8 cellular contexts compared by ENCODE assay signal in genomic region chr12:14256139-14256538, GRCh38.
DNase-seq lines count a peak whose midpoint lies in the region; ATAC-seq, FAIRE-seq and TF ChIP-seq lines count a peak whose summit lies in the region.

No MANE protein-coding gene starts in this region.

- peak overlapping the region; percentile 66 for H3K4me2 ChIP-seq in Karpas-422 (ENCODE audit: low read depth, low read length, poor library complexity, severe bottlenecking)

- H3K4me3 ChIP-seq in Karpas-422 (ENCODE audit: low read length) = no peak overlapping the region
- no peak overlapping the region for H3K4me3 ChIP-seq in fibroblast of the aortic adventitia (ENCODE audit: low read depth, low read length)
- no peak overlapping the region for H3K4me3 ChIP-seq in small intestine (ENCODE audit: low read depth in 1 of 2, low read length in 2 of 2)

- H2AFZ ChIP-seq in Karpas-422 (ENCODE audit: low read length) = peak overlapping the region; percentile 72

- ATAC-seq in HG02798 (IDR thresholded peaks at IDR 0.05; ENCODE audit: poor library complexity, unreplicated experiment) (no peak), HG03439 (IDR thresholded peaks at IDR 0.05; ENCODE audit: unreplicated experiment) (no peak), HG03139 (IDR thresholded peaks at IDR 0.05; ENCODE audit: unreplicated experiment) (no peak)

- DNase-seq in Karpas-422 = no peak
- peak; percentile 30 to 31 for DNase-seq in activated CD4-positive, alpha-beta T cell treated with anti-CD3 and anti-CD28 coated beads, Interleukin-2, amount 50 U/mL, for 4 hours
- peak; percentile 79 for DNase-seq in fibroblast of the aortic adventitia (ENCODE audit: low read depth)
- DNase-seq in stimulated activated naive CD4-positive, alpha-beta T cell treated with Interleukin-2 at 50 U/mL for 16 hours (lab: John Stamatoyannopoulos, UW) = peak; percentile 13
- DNase-seq in small intestine = no peak

- TF ChIP-seq CTCF in fibroblast of the aortic adventitia (IDR thresholded peaks at IDR 0.05; ENCODE audit: insufficient read depth, low read length) = no peak

- no peaks in the 10 kb centered on the region for H3K27me3 ChIP-seq in Karpas-422 (ENCODE audit: low read length)
- H3K27me3 ChIP-seq in small intestine (ENCODE audit: control insufficient read depth in 2 of 2, insufficient read depth in 2 of 2, low read length in 2 of 2) = no peaks in the 10 kb centered on the region

- H4K20me1 ChIP-seq in Karpas-422 (ENCODE audit: insufficient read depth, low read depth, low read length) = no peaks in the 10 kb centered on the region

- H3K79me2 ChIP-seq in Karpas-422 (ENCODE audit: low read length) = no peaks in the 10 kb centered on the region

- no peaks in the 10 kb centered on the region for H3K36me3 ChIP-seq in Karpas-422 (ENCODE audit: insufficient read depth, low read length)
- no peaks in the 10 kb centered on the region for H3K36me3 ChIP-seq in small intestine (ENCODE audit: control insufficient read depth in 2 of 2, insufficient read depth in 2 of 2, low read length in 2 of 2)

- no peaks in the 10 kb centered on the region for H3K9me3 ChIP-seq in Karpas-422 (ENCODE audit: low read length)
- H3K9me3 ChIP-seq in small intestine (ENCODE audit: control insufficient read depth, low read depth) = no peaks in the 10 kb centered on the region

- H3K27ac ChIP-seq in Karpas-422 (ENCODE audit: low read length) = peak overlapping the region; percentile 95
- H3K27ac ChIP-seq in small intestine (ENCODE audit: low read depth in 1 of 2, low read length in 1 of 2) = peak overlapping the region in 1 of 2 donors; percentile 50

- H3K4me1 ChIP-seq in Karpas-422 (ENCODE audit: low read length) (peaks cover 44% of the 10 kb centered on the region), small intestine (ENCODE audit: control insufficient read depth in 2 of 2, insufficient read depth in 1 of 2, low read depth in 1 of 2, low read length in 1 of 2) (peaks cover 2 to 12% of the 10 kb centered on the region in 2 donors)

- no peaks in the 10 kb centered on the region for H3K9me2 ChIP-seq in Karpas-422 (replicated peaks; ENCODE audit: insufficient read depth, low read length)

- peak overlapping the region; percentile 17; the same call in 1 of the 2 replicates for H3K9ac ChIP-seq in Karpas-422 (ENCODE audit: low read length)

- 58 to 82% (median 68%) methylated on average over 6 of the region's 6 CpGs for WGBS in small intestine, 3 donors

- FAIRE-seq in small intestine (lab: Jason Lieb, UNC) = no peak

Comparison
In these comparisons a context has a peak if more than half of its experiments do, and no peak if none do; other contexts are left out.
1. DNase-seq: peak in activated CD4-positive, alpha-beta T cell treated with anti-CD3 and anti-CD28 coated beads, Interleukin-2, amount 50 U/mL, for 4 hours (2 of 2), fibroblast of the aortic adventitia (single experiment) and stimulated activated naive CD4-positive, alpha-beta T cell treated with Interleukin-2 at 50 U/mL for 16 hours (single experiment); none in Karpas-422 (single experiment) and small intestine (single experiment).